ENCODE assay signal across 44 cellular contexts in genomic region chr3:116739678-116740077, GRCh38. TPM values are rescaled to one million over a fixed set of nuclear protein-coding genes. Genes with fewer than 3 reads are reported as not detected.
"Had no signal": no experiment of that assay in that cellular context is flagged by ENCODE, and none has a peak within 500 bp of the region (broad histone marks: within the 10 kb centered on the region; RNA-seq: fewer than 3 reads in every experiment).

No MANE protein-coding gene starts in this region.

- H3K4me1 ChIP-seq: adrenal gland, ascending aorta, body of pancreas, breast epithelium had no signal

- H3K27me3 ChIP-seq: adrenal gland, ascending aorta, body of pancreas, brain microvascular endothelial cell, breast epithelium, cardiac muscle cell had no signal

- ATAC-seq: activated naive CD4-positive, alpha-beta T cell treated with anti-CD3 and anti-CD28 coated beads, Interleukin-2, amount 50 U/mL, for 72 hours; activated naive CD8-positive, alpha-beta T cell treated with anti-CD3 and anti-CD28 coated beads, Interleukin-2, amount 50 U/mL, for 24 hours; activated T-cell treated with anti-CD3 and anti-CD28 coated beads, Interleukin-2, amount 50 U/mL, for 4 hours; activated T-cell treated with anti-CD3 and anti-CD28 coated beads, Interleukin-2, amount 50 U/mL, for 72 hours; activated T-helper 17 cell treated with anti-CD3 and anti-CD28 coated beads, Interleukin-2, amount 50 U/mL, for 72 hours; body of pancreas had no signal

- H3K27ac Mint-ChIP-seq: activated naive CD4-positive, alpha-beta T cell treated with anti-CD3 and anti-CD28 coated beads for 36 hours; activated naive CD4-positive, alpha-beta T cell treated with anti-CD3 and anti-CD28 coated beads, Interleukin-2, amount 10 ng/mL, durations not matched to agents 7 days and 5 days; activated naive CD4-positive, alpha-beta T cell treated with anti-CD3 and anti-CD28 coated beads, Interleukin-2, amount 50 U/mL, for 24 hours; activated naive CD4-positive, alpha-beta T cell treated with anti-CD3 and anti-CD28 coated beads, Interleukin-2, amount 50 U/mL, for 72 hours; activated naive CD8-positive, alpha-beta T cell; activated naive CD8-positive, alpha-beta T cell treated with anti-CD3 and anti-CD28 coated beads for 36 hours; activated naive CD8-positive, alpha-beta T cell treated with anti-CD3 and anti-CD28 coated beads, Interleukin-2, amount 10 ng/mL, durations not matched to agents 7 days and 5 days; activated naive CD8-positive, alpha-beta T cell treated with anti-CD3 and anti-CD28 coated beads, Interleukin-2, amount 50 U/mL, for 24 hours; activated T-cell treated with anti-CD3 and anti-CD28 coated beads, Interleukin-2, amount 50 U/mL, for 24 hours; activated T-cell treated with anti-CD3 and anti-CD28 coated beads, Interleukin-2, amount 50 U/mL, for 72 hours; activated T-helper 1 cell treated with anti-CD3 and anti-CD28 coated beads, Interleukin-12 subunit alpha, Interleukin-12 subunit beta, Interleukin-2, Interleukin-4 antibody, amounts not matched to agents 30 ng/mL and 10 ng/mL and 1 ng/mL, durations not matched to agents 14 hours and 24 hours and 36 hours; activated T-helper 17 cell treated with anti-CD3 and anti-CD28 coated beads, Interleukin-2, amount 50 U/mL, for 72 hours; activated T-helper 2 cell treated with anti-CD3 and anti-CD28 coated beads, Interferon-gamma antibody, Interleukin-2, Interleukin-4, amounts not matched to agents 10 μg/mL and 5 μg/mL and 100 μg/mL, durations not matched to agents 14 hours and 24 hours and 36 hours had no signal

- H3K4me3 Mint-ChIP-seq: activated naive CD4-positive, alpha-beta T cell treated with anti-CD3 and anti-CD28 coated beads for 36 hours; activated naive CD4-positive, alpha-beta T cell treated with anti-CD3 and anti-CD28 coated beads, Interleukin-2, amount 10 ng/mL, durations not matched to agents 7 days and 5 days; activated naive CD4-positive, alpha-beta T cell treated with anti-CD3 and anti-CD28 coated beads, Interleukin-2, amount 50 U/mL, for 24 hours; activated naive CD8-positive, alpha-beta T cell; activated naive CD8-positive, alpha-beta T cell treated with anti-CD3 and anti-CD28 coated beads for 36 hours; activated naive CD8-positive, alpha-beta T cell treated with anti-CD3 and anti-CD28 coated beads, Interleukin-2, amount 10 ng/mL, durations not matched to agents 7 days and 5 days; activated naive CD8-positive, alpha-beta T cell treated with anti-CD3 and anti-CD28 coated beads, Interleukin-2, amount 50 U/mL, for 24 hours; activated T-cell treated with anti-CD3 and anti-CD28 coated beads, Interleukin-2, amount 50 U/mL, for 24 hours; activated T-cell treated with anti-CD3 and anti-CD28 coated beads, Interleukin-2, amount 50 U/mL, for 4 hours; activated T-cell treated with anti-CD3 and anti-CD28 coated beads, Interleukin-2, amount 50 U/mL, for 72 hours; activated T-helper 1 cell treated with anti-CD3 and anti-CD28 coated beads, Interleukin-12 subunit alpha, Interleukin-12 subunit beta, Interleukin-2, Interleukin-4 antibody, amounts not matched to agents 30 ng/mL and 10 ng/mL and 1 ng/mL, durations not matched to agents 14 hours and 24 hours and 36 hours; activated T-helper 17 cell treated with anti-CD3 and anti-CD28 coated beads, Interleukin-2, amount 50 U/mL, for 72 hours; brain; central memory CD8-positive, alpha-beta T cell had no signal

- DNase-seq: activated effector memory CD4-positive, alpha-beta T cell treated with anti-CD3 and anti-CD28 coated beads, Interleukin-2, amount 50 U/mL, for 16 hours; activated effector memory CD4-positive, alpha-beta T cell treated with Interleukin-2 at 50 U/mL for 16 hours; activated gamma-delta T cell; activated gamma-delta T cell treated with Interleukin-2 at 50 U/mL for 16 hours; activated naive CD4-positive, alpha-beta T cell; activated naive CD4-positive, alpha-beta T cell treated with anti-CD3 and anti-CD28 coated beads for 36 hours; activated naive CD4-positive, alpha-beta T cell treated with anti-CD3 and anti-CD28 coated beads, Interleukin-2, amount 10 ng/mL, durations not matched to agents 7 days and 5 days; activated naive CD4-positive, alpha-beta T cell treated with anti-CD3 and anti-CD28 coated beads, Interleukin-2, amount 50 U/mL, for 16 hours; activated naive CD4-positive, alpha-beta T cell treated with Interleukin-2 at 50 U/mL for 16 hours; activated naive CD8-positive, alpha-beta T cell treated with anti-CD3 and anti-CD28 coated beads for 36 hours; activated naive CD8-positive, alpha-beta T cell treated with anti-CD3 and anti-CD28 coated beads, Interleukin-2, amount 10 ng/mL, durations not matched to agents 7 days and 5 days; activated naive CD8-positive, alpha-beta T cell treated with anti-CD3 and anti-CD28 coated beads, Interleukin-2, amount 50 U/mL, for 24 hours; activated T-cell treated with anti-CD3 and anti-CD28 coated beads, Interleukin-2, amount 50 U/mL, for 1 hour; activated T-cell treated with anti-CD3 and anti-CD28 coated beads, Interleukin-2, amount 50 U/mL, for 24 hours; activated T-cell treated with anti-CD3 and anti-CD28 coated beads, Interleukin-2, amount 50 U/mL, for 4 hours; activated T-cell treated with anti-CD3 and anti-CD28 coated beads, Interleukin-2, amount 50 U/mL, for 48 hours; activated T-cell treated with anti-CD3 and anti-CD28 coated beads, Interleukin-2, amount 50 U/mL, for 72 hours; adrenal gland; amniotic stem cell; amygdala; anterior cingulate cortex; aorta; body of pancreas; brain microvascular endothelial cell; caudate nucleus; central memory CD4-positive, alpha-beta T cell; cerebellar nuclear complex had no signal

- H3K4me1 Mint-ChIP-seq: activated naive CD4-positive, alpha-beta T cell treated with anti-CD3 and anti-CD28 coated beads, Interleukin-2, amount 10 ng/mL, durations not matched to agents 7 days and 5 days; activated naive CD4-positive, alpha-beta T cell treated with anti-CD3 and anti-CD28 coated beads, Interleukin-2, amount 50 U/mL, for 24 hours; activated naive CD8-positive, alpha-beta T cell treated with anti-CD3 and anti-CD28 coated beads for 36 hours; activated naive CD8-positive, alpha-beta T cell treated with anti-CD3 and anti-CD28 coated beads, Interleukin-2, amount 10 ng/mL, durations not matched to agents 7 days and 5 days; activated naive CD8-positive, alpha-beta T cell treated with anti-CD3 and anti-CD28 coated beads, Interleukin-2, amount 50 U/mL, for 24 hours; activated T-helper 17 cell treated with anti-CD3 and anti-CD28 coated beads, Interleukin-2, amount 50 U/mL, for 72 hours; central memory CD8-positive, alpha-beta T cell had no signal

- H3K9me3 Mint-ChIP-seq: activated T-helper 17 cell treated with anti-CD3 and anti-CD28 coated beads, Interleukin-2, amount 50 U/mL, for 72 hours; activated T-helper 2 cell treated with anti-CD3 and anti-CD28 coated beads, Interferon-gamma antibody, Interleukin-2, Interleukin-4, amounts not matched to agents 10 μg/mL and 5 μg/mL and 100 μg/mL, durations not matched to agents 14 hours and 24 hours and 36 hours had no signal

- FAIRE-seq: astrocyte, bronchial epithelial cell had no signal

- H3K4me3 ChIP-seq: adrenal gland, ascending aorta, body of pancreas, breast epithelium, cardiac muscle cell had no signal

- H3K27me3 Mint-ChIP-seq: activated naive CD4-positive, alpha-beta T cell treated with anti-CD3 and anti-CD28 coated beads, Interleukin-2, amount 10 ng/mL, durations not matched to agents 7 days and 5 days; activated naive CD4-positive, alpha-beta T cell treated with anti-CD3 and anti-CD28 coated beads, Interleukin-2, amount 50 U/mL, for 24 hours; activated naive CD8-positive, alpha-beta T cell; activated naive CD8-positive, alpha-beta T cell treated with anti-CD3 and anti-CD28 coated beads for 36 hours; activated naive CD8-positive, alpha-beta T cell treated with anti-CD3 and anti-CD28 coated beads, Interleukin-2, amount 10 ng/mL, durations not matched to agents 7 days and 5 days; activated naive CD8-positive, alpha-beta T cell treated with anti-CD3 and anti-CD28 coated beads, Interleukin-2, amount 50 U/mL, for 24 hours; activated T-cell treated with anti-CD3 and anti-CD28 coated beads, Interleukin-2, amount 50 U/mL, for 24 hours; activated T-helper 17 cell treated with anti-CD3 and anti-CD28 coated beads, Interleukin-2, amount 50 U/mL, for 72 hours; brain; central memory CD8-positive, alpha-beta T cell had no signal

- H3K27ac ChIP-seq: adrenal gland, ascending aorta, body of pancreas, brain microvascular endothelial cell, breast epithelium, cardiac muscle cell had no signal

- H3K36me3 Mint-ChIP-seq: activated naive CD4-positive, alpha-beta T cell treated with anti-CD3 and anti-CD28 coated beads, Interleukin-2, amount 10 ng/mL, durations not matched to agents 7 days and 5 days; activated naive CD4-positive, alpha-beta T cell treated with anti-CD3 and anti-CD28 coated beads, Interleukin-2, amount 50 U/mL, for 24 hours; activated naive CD8-positive, alpha-beta T cell; activated naive CD8-positive, alpha-beta T cell treated with anti-CD3 and anti-CD28 coated beads for 36 hours; activated naive CD8-positive, alpha-beta T cell treated with anti-CD3 and anti-CD28 coated beads, Interleukin-2, amount 10 ng/mL, durations not matched to agents 7 days and 5 days; brain had no signal

- H3K9me3 ChIP-seq: adrenal gland, ascending aorta, body of pancreas, breast epithelium had no signal

- H3K36me3 ChIP-seq: adrenal gland, ascending aorta, brain microvascular endothelial cell, breast epithelium, cardiac muscle cell had no signal

RNA-seq across cellular contexts. Expression of gene TUSC7, which starts 30.1 kb away (rescaled TPM):
- total RNA-seq: activated naive CD4-positive, alpha-beta T cell treated with anti-CD3 and anti-CD28 coated beads for 36 hours; activated naive CD4-positive, alpha-beta T cell treated with anti-CD3 and anti-CD28 coated beads, Interleukin-2, amount 50 U/mL, for 72 hours; activated naive CD8-positive, alpha-beta T cell treated with anti-CD3 and anti-CD28 coated beads for 36 hours; activated naive CD8-positive, alpha-beta T cell treated with anti-CD3 and anti-CD28 coated beads, Interleukin-2, amount 10 ng/mL, durations not matched to agents 7 days and 5 days; activated T-cell treated with anti-CD3 and anti-CD28 coated beads, Interleukin-2, amount 50 U/mL, for 4 hours; activated T-cell treated with anti-CD3 and anti-CD28 coated beads, Interleukin-2, amount 50 U/mL, for 72 hours; activated T-helper 1 cell treated with anti-CD3 and anti-CD28 coated beads, Interleukin-12 subunit alpha, Interleukin-12 subunit beta, Interleukin-2, Interleukin-4 antibody, amounts not matched to agents 30 ng/mL and 10 ng/mL and 1 ng/mL, durations not matched to agents 14 hours and 24 hours and 36 hours; activated T-helper 17 cell treated with anti-CD3 and anti-CD28 coated beads, Interleukin-2, amount 50 U/mL, for 72 hours; activated T-helper 2 cell treated with anti-CD3 and anti-CD28 coated beads, Interferon-gamma antibody, Interleukin-2, Interleukin-4, amounts not matched to agents 10 μg/mL and 5 μg/mL and 100 μg/mL, durations not matched to agents 14 hours and 24 hours and 36 hours; adrenal gland; aorta; ascending aorta; astrocyte; body of pancreas; breast epithelium; bronchial epithelial cell; cardiac muscle cell; cardiac septum; cerebellum; chondrocyte had no signal
- polyA plus RNA-seq: adipose tissue, adrenal gland, aorta had no signal
